In the genomic region with DNA sequence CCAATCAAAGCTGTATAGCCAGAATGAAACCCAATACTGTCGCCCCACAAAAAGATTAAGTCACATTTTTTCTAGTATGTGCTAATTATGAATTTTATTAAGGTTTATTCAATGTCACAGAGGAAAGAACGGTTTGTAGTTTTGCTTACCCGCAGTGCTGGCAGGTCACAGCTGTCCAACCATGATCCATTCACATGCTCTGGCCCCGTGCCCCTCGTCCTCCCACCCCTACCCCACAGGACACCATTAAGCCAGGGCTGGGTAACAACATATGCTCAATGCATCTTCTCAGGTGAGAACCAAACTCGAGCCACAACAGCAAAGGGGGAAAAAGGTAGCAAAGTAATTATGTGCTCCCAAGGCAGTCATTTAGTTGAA, we compare ENCODE assay signal across 8 cellular contexts. TPM values are rescaled to one million over a fixed set of nuclear protein-coding genes. Genes with fewer than 3 reads are reported as not detected.
DNase-seq lines count a peak whose midpoint lies in the region; ATAC-seq, FAIRE-seq and TF ChIP-seq lines count a peak whose summit lies in the region.

No MANE protein-coding gene starts in this region.

- RAD21 ChIA-PET in GM12878 (lab: Charles Lee; ENCODE audit: unreplicated experiment) = interaction anchor here (1.1 to 1.3 kb wide), 6 partner anchors 16 to 83 kb away, joined by 3 to 8 read pairs (median 4); partner anchors contain the start of genes ACOX1 and TEN1

- in situ Hi-C loops in GM12878 (cut with MboI) = no loop called here

- H3K9me3 Mint-ChIP-seq in mesothelial cell of epicardium = no peaks in the 10 kb centered on the region

- H3K4me1 ChIP-seq in heart left ventricle (peaks cover 0 to 15% (median 9%) of the 10 kb centered on the region in 12 donors), GM12878 (ENCODE audit: control insufficient read depth, insufficient read depth, low read length) (no peaks in the 10 kb centered on the region), vagina (peaks cover 8% of the 10 kb centered on the region)

- peaks cover 8% of the 10 kb centered on the region for H3K36me3 Mint-ChIP-seq in mesothelial cell of epicardium

- DNase-seq in heart left ventricle (no peak), left cardiac atrium (no peak), GM12878 (ENCODE audit: low read depth, low spot score) (no peak), mesothelial cell of epicardium (ENCODE audit: low spot score in 2 of 2, unreplicated experiment in 2 of 2) (no peak), vagina (ENCODE audit: extremely low spot score in 2 of 2) (no peak), amygdala (lab: John Stamatoyannopoulos, UW) (no peak), DMS79 treated with DMSO at 0.1 percent for 48 hours (lab: John Stamatoyannopoulos, UW) (no peak), KG1 (lab: John Stamatoyannopoulos, UW) (no peak)

- ATAC-seq in heart left ventricle = peak in 1 of 4 donors; percentile 12
- ATAC-seq in left cardiac atrium = no peak
- no peak for ATAC-seq in GM12878

- FAIRE-seq in GM12878 (lab: Jason Lieb, UNC) = peak; percentile 44

- peak overlapping the region in 2 of 12 donors; percentile 13 to 89 for H3K27ac ChIP-seq in heart left ventricle
- no peak overlapping the region for H3K27ac ChIP-seq in GM12878 (ENCODE audit: control insufficient read depth, insufficient read depth)
- no peak overlapping the region for H3K27ac ChIP-seq in vagina

- SMC1A ChIA-PET in GM12878 (lab: Charles Lee; ENCODE audit: uncharacterized antibody, unreplicated experiment) = interaction anchor here (1.2 to 1.4 kb wide), 3 partner anchors 36 to 69 kb away, joined by 3 to 4 read pairs (median 3); partner anchors contain the start of genes CDK3 and MRPL38

- H3K36me3 ChIP-seq in heart left ventricle (peaks cover 0 to 41% (median 23%) of the 10 kb centered on the region in 9 donors), GM12878 (ENCODE audit: control insufficient read depth in 2 of 2, insufficient read depth in 2 of 2, low read length in 1 of 2) (no peaks in the 10 kb centered on the region), vagina (peaks cover 0 to 6% of the 10 kb centered on the region in 2 donors)

- POLR2A ChIA-PET in GM12878 (lab: Charles Lee) = interaction anchor here (0.6 to 1.4 kb wide), 4 partner anchors 13 to 402 kb away, joined by 3 to 5 read pairs (median 4); partner anchors contain the start of genes ACOX1 and TEN1

- peak overlapping the region; percentile 88 for H3K27ac Mint-ChIP-seq in mesothelial cell of epicardium

- no peaks in the 10 kb centered on the region for H3K79me2 ChIP-seq in GM12878 (ENCODE audit: control insufficient read depth, insufficient read depth, low read length)

- CTCF ChIA-PET in GM12878 (lab: Yijun Ruan, JAX) = interaction anchor here (0.9 to 1.4 kb wide), 3 partner anchors 36 to 80 kb away, joined by 3 to 9 read pairs (median 5); no protein-coding TSS in a partner anchor

- H3K4me3 ChIP-seq in heart left ventricle (peak overlapping the region in 10 of 12 donors; percentile 70 to 96 (median 84)), GM12878 (peak overlapping the region; percentile 85; the same call in 1 of the 2 replicates), vagina (peak overlapping the region; percentile 67 to 74)

- TF ChIP-seq CTCF in heart left ventricle (IDR thresholded peaks at IDR 0.05) = no peak
- TF ChIP-seq CTCF in GM12878 (IDR thresholded peaks at IDR 0.05 in 2 of 3, conservative IDR thresholded peaks at IDR 0.05 in 1 of 3; ENCODE audit: control insufficient read depth in 2 of 3, extremely low read depth in 1 of 3, insufficient read depth in 1 of 3, low read depth in 3 of 3, low read length in 3 of 3) = no peak
- TF ChIP-seq CTCF in mesothelial cell of epicardium (IDR thresholded peaks at IDR 0.05; ENCODE audit: unreplicated experiment) = no peak
- no peak for TF ChIP-seq CTCF in vagina (IDR thresholded peaks at IDR 0.05)

- H3K9ac ChIP-seq in GM12878 (ENCODE audit: control insufficient read depth, insufficient read depth, low read length) = no peak overlapping the region

- no peak for TF ChIP-seq POLR2A in heart left ventricle (IDR thresholded peaks at IDR 0.05)
- no peak for TF ChIP-seq POLR2A in GM12878 (IDR thresholded peaks at IDR 0.05; ENCODE audit: low read depth, low read length)
- no peak for TF ChIP-seq POLR2A in vagina (IDR thresholded peaks at IDR 0.05)

- no peak for TF ChIP-seq EP300 in GM12878 (IDR thresholded peaks at IDR 0.05; ENCODE audit: borderline replicate concordance in 1 of 2, control insufficient read depth in 1 of 2, low read depth in 2 of 2, low read length in 2 of 2)

- no peaks in the 10 kb centered on the region for H3K9me3 ChIP-seq in heart left ventricle
- no peaks in the 10 kb centered on the region for H3K9me3 ChIP-seq in GM12878 (replicated peaks; ENCODE audit: control insufficient read depth, insufficient read depth, low read length)
- H3K9me3 ChIP-seq in vagina = no peaks in the 10 kb centered on the region

- BruUV-seq in GM12878 (replicated peaks; lab: Mats Ljungman, UMichigan) = no TSS peak

- H3K4me1 Mint-ChIP-seq in mesothelial cell of epicardium = peaks cover 9% of the 10 kb centered on the region

- H2AFZ ChIP-seq in GM12878 (ENCODE audit: control insufficient read depth, low read depth, low read length) = peak overlapping the region; percentile 96

- peak overlapping the region; percentile 91; the same call in 1 of the 2 replicates for H3K4me2 ChIP-seq in GM12878 (ENCODE audit: control insufficient read depth, insufficient read depth)

- TF ChIP-seq RAD21 in GM12878 (IDR thresholded peaks at IDR 0.05; ENCODE audit: insufficient read depth, low read depth, low read length) = no peak

- H3K27me3 ChIP-seq in heart left ventricle = no peaks in the 10 kb centered on the region
- H3K27me3 ChIP-seq in GM12878 (replicated peaks in 1 of 2; ENCODE audit: control insufficient read depth in 2 of 2, insufficient read depth in 2 of 2, low read length in 1 of 2) = no peaks in the 10 kb centered on the region
- H3K27me3 ChIP-seq in vagina = no peaks in the 10 kb centered on the region

- H4K20me1 ChIP-seq in GM12878 (ENCODE audit: control insufficient read depth, insufficient read depth) = no peaks in the 10 kb centered on the region

- H3K4me3 Mint-ChIP-seq in mesothelial cell of epicardium = peak overlapping the region; percentile 91

- no peaks in the 10 kb centered on the region for H3K27me3 Mint-ChIP-seq in mesothelial cell of epicardium (ENCODE audit: low read depth)

- intact Hi-C loops in heart left ventricle (cut with DNase I) = loop anchor here in 3 of 10 donors (5.0 to 10.0 kb wide), 3 partner anchors 34 to 133 kb away; partner anchors contain the start of genes ACOX1 (in 2 of the 3), TEN1 (in 2 of the 3), GALR2 (in 1 of the 3) and SRP68 (in 1 of the 3)
- intact Hi-C loops in left cardiac atrium (cut with DNase I) = loop anchor here in 1 of 2 donors (5.0 kb wide), 1 partner anchor 36 kb away; the partner anchor contains the start of genes ACOX1 and TEN1
- intact Hi-C loops in GM12878 (cut with micrococcal nuclease; ENCODE audit: unreplicated experiment) = loop anchor here (5.0 kb wide), 1 partner anchor 56 kb away; no protein-coding TSS in a partner anchor
- intact Hi-C loops in vagina (cut with DNase I) = no loop called here

- 39 to 53% (median 50%) methylated on average over 6 of the region's 6 CpGs for WGBS in heart left ventricle, 4 donors
- WGBS in GM12878 (ENCODE audit: insufficient coverage, insufficient replicate concordance, low lambda C conversion rate, missing lambda C conversion rate) = 47% methylated on average over 6 of the region's 6 CpGs

RNA-seq across cellular contexts. Expression of gene FBF1, which starts 0.6 kb away (rescaled TPM):
- total RNA-seq in heart left ventricle = 1 to 10 TPM; 1.5 to 5.4 (median 2.9) TPM
- polyA plus RNA-seq in heart left ventricle = 1 to 10 TPM; 2.0 to 3.9 TPM
- total RNA-seq in left cardiac atrium = 1 to 10 TPM; 3.0 to 4.7 TPM
- 17.4 and 18.4 TPM in 2 replicates for total RNA-seq in GM12878 (2013; cell fraction: nucleolus; rRNA removed)
- 11.2 and 13.3 TPM in 2 replicates for total RNA-seq in GM12878 (2014; rRNA removed)
- total RNA-seq in GM12878 (2014; rRNA removed; fragmentation: Illumina TruSeq; extraction: Trizol) = 5.8 and 6.5 TPM in 2 replicates
- 10.4 and 11.3 TPM in 2 replicates for total RNA-seq in GM12878 (2021)
- 3.5 TPM for polyA plus RNA-seq in GM12878 (2011; ENCODE audit: low read depth)
- polyA plus RNA-seq in GM12878 (2011; rRNA removed) = 0.88 and 2.2 TPM in 2 replicates
- 1.3 and 2.4 TPM in 2 replicates for polyA plus RNA-seq in GM12878 (2011; cell fraction: cytosol; rRNA removed)
- 11.6 and 12.5 TPM in 2 replicates for polyA plus RNA-seq in GM12878 (2011; cell fraction: nucleus; rRNA removed)
- 4.8 and 5.2 TPM in 2 replicates for polyA plus RNA-seq in GM12878 (2012)
- 1.2 and 4.2 TPM in 2 replicates for polyA plus RNA-seq in GM12878 (2014; fragmentation: Illumina TruSeq; extraction: Trizol)
- under 1 TPM; 0.29 to 0.35 TPM for polyA plus RNA-seq in GM12878 (2014; fragmentation: Nextera tagmentation; extraction: Ambion mirVana)
- polyA plus RNA-seq in GM12878 (2014; rRNA removed) = 10.1 and 10.7 TPM in 2 replicates
- 10 to 100 TPM in 1 of 2 experiments, 1 to 10 TPM in 1; 8.1 to 15.0 TPM for polyA plus RNA-seq in GM12878 (2016; fragmentation: Nextera tagmentation; extraction: Ambion mirVana)
- 3.0 and 4.8 TPM in 2 replicates for polyA minus RNA-seq in GM12878 (2011; rRNA and poly(A)+ RNA removed)
- polyA minus RNA-seq in GM12878 (2011; cell fraction: cytosol; rRNA and poly(A)+ RNA removed) = 1.7 and 1.9 TPM in 2 replicates
- polyA minus RNA-seq in GM12878 (2011; cell fraction: nucleus; rRNA and poly(A)+ RNA removed) = 5.7 and 7.6 TPM in 2 replicates
- 22.4 to 24.6 TPM (median 23.4 TPM) in 3 replicates for total RNA-seq in mesothelial cell of epicardium
- total RNA-seq in vagina = 13.0 TPM

RNA-seq across cellular contexts. Expression of gene MRPL38, which starts 36.7 kb away (rescaled TPM):
- total RNA-seq in heart left ventricle (100 to 1,000 TPM in 5 of 9 donors, 10 to 100 TPM in 4; 54.8 to 126 (median 106) TPM), left cardiac atrium (10 to 100 TPM; 73.7 to 83.4 TPM), GM12878 (2014; rRNA removed) (39.3 and 43.8 TPM in 2 replicates), GM12878 (2014; rRNA removed; fragmentation: Illumina TruSeq; extraction: Trizol) (49.3 and 52.1 TPM in 2 replicates), GM12878 (2021) (145 and 161 TPM in 2 replicates), mesothelial cell of epicardium (77.8 to 91.1 TPM (median 82.2 TPM) in 3 replicates), vagina (67.8 TPM)
- polyA plus RNA-seq in heart left ventricle (100 to 1,000 TPM in 1 of 2 donors, 10 to 100 TPM in 1; 79.7 to 111 TPM), GM12878 (2011; rRNA removed) (21.8 and 54.1 TPM in 2 replicates), GM12878 (2014; fragmentation: Illumina TruSeq; extraction: Trizol) (13.1 and 44.1 TPM in 2 replicates), GM12878 (2014; fragmentation: Nextera tagmentation; extraction: Ambion mirVana) (10 to 100 TPM in 1 of 2 experiments, 1 to 10 TPM in 1; 6.6 to 20.1 TPM), GM12878 (2014; rRNA removed) (76.9 and 84.1 TPM in 2 replicates), GM12878 (2016; fragmentation: Nextera tagmentation; extraction: Ambion mirVana) (100 to 1,000 TPM; 204 to 205 TPM)
- total RNA-seq in GM12878 (2013; cell fraction: nucleolus; rRNA removed) = 53.2 and 65.9 TPM in 2 replicates
- 17.8 TPM for polyA plus RNA-seq in GM12878 (2011; ENCODE audit: low read depth)
- 63.0 and 88.7 TPM in 2 replicates for polyA plus RNA-seq in GM12878 (2011; cell fraction: cytosol; rRNA removed)
- polyA plus RNA-seq in GM12878 (2011; cell fraction: nucleus; rRNA removed) = 286 and 298 TPM in 2 replicates
- 44.0 and 47.0 TPM in 2 replicates for polyA plus RNA-seq in GM12878 (2012)
- 25.1 and 39.7 TPM in 2 replicates for polyA minus RNA-seq in GM12878 (2011; rRNA and poly(A)+ RNA removed)
- polyA minus RNA-seq in GM12878 (2011; cell fraction: cytosol; rRNA and poly(A)+ RNA removed) = 21.5 and 33.3 TPM in 2 replicates
- polyA minus RNA-seq in GM12878 (2011; cell fraction: nucleus; rRNA and poly(A)+ RNA removed) = 36.5 and 65.6 TPM in 2 replicates

RNA-seq across cellular contexts. Expression of gene ACOX1, which starts 37.5 kb away (rescaled TPM):
- total RNA-seq in heart left ventricle (100 to 1,000 TPM in 2 of 9 donors, 10 to 100 TPM in 7; 65.5 to 117 (median 84.8) TPM), left cardiac atrium (10 to 100 TPM; 57.8 to 62.0 TPM), GM12878 (2014; rRNA removed) (20.8 and 25.1 TPM in 2 replicates), GM12878 (2014; rRNA removed; fragmentation: Illumina TruSeq; extraction: Trizol) (19.9 and 21.0 TPM in 2 replicates), GM12878 (2021) (26.2 and 26.7 TPM in 2 replicates), mesothelial cell of epicardium (52.2 to 57.5 TPM (median 54.3 TPM) in 3 replicates), vagina (50.6 TPM)
- polyA plus RNA-seq in heart left ventricle (10 to 100 TPM; 19.5 to 28.7 TPM), GM12878 (2011; rRNA removed) (20.9 and 24.8 TPM in 2 replicates), GM12878 (2014; fragmentation: Illumina TruSeq; extraction: Trizol) (13.3 and 16.4 TPM in 2 replicates), GM12878 (2014; fragmentation: Nextera tagmentation; extraction: Ambion mirVana) (10 to 100 TPM in 1 of 2 experiments, 1 to 10 TPM in 1; 6.5 to 12.3 TPM), GM12878 (2014; rRNA removed) (12.1 and 14.2 TPM in 2 replicates), GM12878 (2016; fragmentation: Nextera tagmentation; extraction: Ambion mirVana) (10 to 100 TPM; 22.2 to 22.7 TPM)
- total RNA-seq in GM12878 (2013; cell fraction: nucleolus; rRNA removed) = 28.4 and 30.0 TPM in 2 replicates
- polyA plus RNA-seq in GM12878 (2011; ENCODE audit: low read depth) = 30.3 TPM
- polyA plus RNA-seq in GM12878 (2011; cell fraction: cytosol; rRNA removed) = 19.4 and 20.6 TPM in 2 replicates
- 14.0 and 15.4 TPM in 2 replicates for polyA plus RNA-seq in GM12878 (2011; cell fraction: nucleus; rRNA removed)
- polyA plus RNA-seq in GM12878 (2012) = 10.4 and 12.5 TPM in 2 replicates
- polyA minus RNA-seq in GM12878 (2011; rRNA and poly(A)+ RNA removed) = 59.1 and 72.9 TPM in 2 replicates
- 29.2 and 30.6 TPM in 2 replicates for polyA minus RNA-seq in GM12878 (2011; cell fraction: cytosol; rRNA and poly(A)+ RNA removed)
- 16.4 and 25.0 TPM in 2 replicates for polyA minus RNA-seq in GM12878 (2011; cell fraction: nucleus; rRNA and poly(A)+ RNA removed)

RNA-seq across cellular contexts. Expression of gene TEN1, which starts 37.6 kb away (rescaled TPM):
- total RNA-seq in heart left ventricle = 10 to 100 TPM in 3 of 9 donors, 1 to 10 TPM in 6; 3.3 to 15.6 (median 8.6) TPM
- 10 to 100 TPM; 17.8 to 22.1 TPM for polyA plus RNA-seq in heart left ventricle
- total RNA-seq in left cardiac atrium = 10 to 100 TPM; 10.2 to 12.2 TPM
- 13.9 and 15.2 TPM in 2 replicates for total RNA-seq in GM12878 (2013; cell fraction: nucleolus; rRNA removed)
- 18.2 and 20.2 TPM in 2 replicates for total RNA-seq in GM12878 (2014; rRNA removed)
- total RNA-seq in GM12878 (2014; rRNA removed; fragmentation: Illumina TruSeq; extraction: Trizol) = 15.1 and 15.6 TPM in 2 replicates
- 19.1 and 20.8 TPM in 2 replicates for total RNA-seq in GM12878 (2021)
- 13.4 TPM for polyA plus RNA-seq in GM12878 (2011; ENCODE audit: low read depth)
- polyA plus RNA-seq in GM12878 (2011; rRNA removed) = 11.2 and 18.9 TPM in 2 replicates
- 27.6 and 44.7 TPM in 2 replicates for polyA plus RNA-seq in GM12878 (2011; cell fraction: cytosol; rRNA removed)
- 48.1 and 50.7 TPM in 2 replicates for polyA plus RNA-seq in GM12878 (2011; cell fraction: nucleus; rRNA removed)
- 21.5 and 24.1 TPM in 2 replicates for polyA plus RNA-seq in GM12878 (2012)
- 1.3 and 9.8 TPM in 2 replicates for polyA plus RNA-seq in GM12878 (2014; fragmentation: Illumina TruSeq; extraction: Trizol)
- polyA plus RNA-seq in GM12878 (2014; fragmentation: Nextera tagmentation; extraction: Ambion mirVana) = 1 to 10 TPM; 1.1 to 5.4 TPM
- 33.1 and 35.9 TPM in 2 replicates for polyA plus RNA-seq in GM12878 (2014; rRNA removed)
- polyA plus RNA-seq in GM12878 (2016; fragmentation: Nextera tagmentation; extraction: Ambion mirVana) = 10 to 100 TPM; 16.6 to 23.0 TPM
- 11.5 and 16.8 TPM in 2 replicates for polyA minus RNA-seq in GM12878 (2011; rRNA and poly(A)+ RNA removed)
- polyA minus RNA-seq in GM12878 (2011; cell fraction: cytosol; rRNA and poly(A)+ RNA removed) = 2.5 TPM in 1 of 2 replicates, not detected in the other
- polyA minus RNA-seq in GM12878 (2011; cell fraction: nucleus; rRNA and poly(A)+ RNA removed) = 2.2 TPM in 2 replicates
- total RNA-seq in mesothelial cell of epicardium = 35.5 to 39.4 TPM (median 37.5 TPM) in 3 replicates
- total RNA-seq in vagina = 10.3 TPM

RNA-seq across cellular contexts. Expression of gene TRIM65, which starts 44.7 kb away (rescaled TPM):
- total RNA-seq in heart left ventricle (10 to 100 TPM in 3 of 9 donors, 1 to 10 TPM in 6; 6.8 to 16.1 (median 9.5) TPM), left cardiac atrium (1 to 10 TPM; 8.4 to 9.9 TPM), GM12878 (2014; rRNA removed) (21.0 and 26.0 TPM in 2 replicates), GM12878 (2014; rRNA removed; fragmentation: Illumina TruSeq; extraction: Trizol) (10.1 and 11.6 TPM in 2 replicates), GM12878 (2021) (21.8 and 23.0 TPM in 2 replicates), mesothelial cell of epicardium (21.2 to 21.9 TPM (median 21.4 TPM) in 3 replicates), vagina (59.9 TPM)
- polyA plus RNA-seq in heart left ventricle (10 to 100 TPM in 1 of 2 donors, 1 to 10 TPM in 1; 7.5 to 10.5 TPM), GM12878 (2011; rRNA removed) (3.9 and 6.0 TPM in 2 replicates), GM12878 (2014; fragmentation: Illumina TruSeq; extraction: Trizol) (7.2 and 10.0 TPM in 2 replicates), GM12878 (2014; fragmentation: Nextera tagmentation; extraction: Ambion mirVana) (1 to 10 TPM; 1.4 to 3.8 TPM), GM12878 (2014; rRNA removed) (18.8 and 19.5 TPM in 2 replicates), GM12878 (2016; fragmentation: Nextera tagmentation; extraction: Ambion mirVana) (10 to 100 TPM in 1 of 2 experiments, 1 to 10 TPM in 1; 3.2 to 16.2 TPM)
- 10.6 and 14.1 TPM in 2 replicates for total RNA-seq in GM12878 (2013; cell fraction: nucleolus; rRNA removed)
- polyA plus RNA-seq in GM12878 (2011; ENCODE audit: low read depth) = 3.9 TPM
- polyA plus RNA-seq in GM12878 (2011; cell fraction: cytosol; rRNA removed) = 7.4 and 8.5 TPM in 2 replicates
- 6.4 and 8.0 TPM in 2 replicates for polyA plus RNA-seq in GM12878 (2011; cell fraction: nucleus; rRNA removed)
- 7.9 and 8.1 TPM in 2 replicates for polyA plus RNA-seq in GM12878 (2012)
- 2.4 and 6.8 TPM in 2 replicates for polyA minus RNA-seq in GM12878 (2011; rRNA and poly(A)+ RNA removed)
- 2.0 and 2.1 TPM in 2 replicates for polyA minus RNA-seq in GM12878 (2011; cell fraction: cytosol; rRNA and poly(A)+ RNA removed)
- 2.2 and 4.6 TPM in 2 replicates for polyA minus RNA-seq in GM12878 (2011; cell fraction: nucleus; rRNA and poly(A)+ RNA removed)
